ENCODE assay signal across 13 cellular contexts in genomic region chr3:136141296-136141785, GRCh38. TPM values are rescaled to one million over a fixed set of nuclear protein-coding genes. Genes with fewer than 3 reads are reported as not detected.
A peak's percentile ranks its signal among the peaks of the same experiment; 100 is the strongest.
DNase-seq lines count a peak whose midpoint lies in the region; ATAC-seq and TF ChIP-seq lines count a peak whose summit lies in the region.
"Had no signal": no experiment of that assay in that cellular context is flagged by ENCODE, and none has a peak within 500 bp of the region (broad histone marks: within the 10 kb centered on the region; RNA-seq: fewer than 3 reads in every experiment).

No MANE protein-coding gene starts in this region.

- no peaks in the 10 kb centered on the region for H3K9me3 Mint-ChIP-seq in activated naive CD8-positive, alpha-beta T cell treated with anti-CD3 and anti-CD28 coated beads, Interleukin-2, amount 10 ng/mL, durations not matched to agents 7 days and 5 days
- H3K9me3 Mint-ChIP-seq: T-helper 2 cell treated with Interferon-gamma antibody and Interleukin-4, amounts not matched to agents 5 μg/mL and 100 μg/mL, for 36 hours had no signal

- peak overlapping the region; percentile 2 for H3K27ac Mint-ChIP-seq in activated naive CD8-positive, alpha-beta T cell treated with anti-CD3 and anti-CD28 coated beads, Interleukin-2, amount 10 ng/mL, durations not matched to agents 7 days and 5 days
- H3K27ac Mint-ChIP-seq: T-helper 2 cell treated with Interferon-gamma antibody and Interleukin-4, amounts not matched to agents 5 μg/mL and 100 μg/mL, for 36 hours had no signal

- H3K36me3 ChIP-seq in left ventricle myocardium inferior (peaks cover 14% of the 10 kb centered on the region), lower lobe of right lung (peaks cover 11% of the 10 kb centered on the region)

- no peak for ATAC-seq in left ventricle myocardium superior
- no peak for ATAC-seq in activated naive CD8-positive, alpha-beta T cell treated with anti-CD3 and anti-CD28 coated beads, Interleukin-2, amount 10 ng/mL, durations not matched to agents 7 days and 5 days (ENCODE audit: low read depth)
- ATAC-seq in lower lobe of right lung: no peak
- ATAC-seq in GM21360 (IDR thresholded peaks at IDR 0.05; ENCODE audit: unreplicated experiment): no peak

- peaks cover 25% of the 10 kb centered on the region for H3K4me1 ChIP-seq in left ventricle myocardium inferior
- peaks cover 15% of the 10 kb centered on the region for H3K4me1 ChIP-seq in lower lobe of right lung

- DNase-seq in left ventricle myocardium inferior: no peak
- DNase-seq in left ventricle myocardium superior: no peak
- no peak for DNase-seq in activated naive CD8-positive, alpha-beta T cell treated with anti-CD3 and anti-CD28 coated beads, Interleukin-2, amount 10 ng/mL, durations not matched to agents 7 days and 5 days
- no peak for DNase-seq in lower lobe of right lung
- no peak for DNase-seq in 8988T
- no peak for DNase-seq in posterior vena cava (ENCODE audit: low spot score)
- DNase-seq in H4 (ENCODE audit: low spot score): no peak
- DNase-seq: dorsolateral prefrontal cortex, kidney glomerular epithelial cell, MG63, spleen had no signal

- intact Hi-C loops in left ventricle myocardium inferior (cut with micrococcal nuclease): no loop called here
- intact Hi-C loops in left ventricle myocardium superior (cut with micrococcal nuclease): no loop called here
- intact Hi-C loops in lower lobe of right lung (cut with DNase I): no loop called here
- intact Hi-C loops in posterior vena cava (cut with DNase I): no loop called here

- TF ChIP-seq CTCF in left ventricle myocardium inferior (IDR thresholded peaks at IDR 0.05; ENCODE audit: borderline replicate concordance): no peak
- TF ChIP-seq CTCF in lower lobe of right lung (IDR thresholded peaks at IDR 0.05): no peak

- H3K36me3 Mint-ChIP-seq in activated naive CD8-positive, alpha-beta T cell treated with anti-CD3 and anti-CD28 coated beads, Interleukin-2, amount 10 ng/mL, durations not matched to agents 7 days and 5 days: peaks cover 10% of the 10 kb centered on the region

- H3K27me3 Mint-ChIP-seq in activated naive CD8-positive, alpha-beta T cell treated with anti-CD3 and anti-CD28 coated beads, Interleukin-2, amount 10 ng/mL, durations not matched to agents 7 days and 5 days: no peaks in the 10 kb centered on the region

- H3K4me3 ChIP-seq in left ventricle myocardium inferior (no peak overlapping the region), lower lobe of right lung (no peak overlapping the region)
- H3K4me3 ChIP-seq: dorsolateral prefrontal cortex, MG63, spleen had no signal

- POLR2A ChIA-PET in activated naive CD8-positive, alpha-beta T cell treated with anti-CD3 and anti-CD28 coated beads, Interleukin-2, amount 10 ng/mL, durations not matched to agents 7 days and 5 days (lab: Charles Lee): no interaction called here

- H3K27ac ChIP-seq in left ventricle myocardium inferior (replicated peaks) (peak overlapping the region; percentile 27), lower lobe of right lung (peak overlapping the region; percentile 22)

- no peak overlapping the region for H3K4me3 Mint-ChIP-seq in activated naive CD8-positive, alpha-beta T cell treated with anti-CD3 and anti-CD28 coated beads, Interleukin-2, amount 10 ng/mL, durations not matched to agents 7 days and 5 days
- H3K4me3 Mint-ChIP-seq: T-helper 2 cell treated with Interferon-gamma antibody and Interleukin-4, amounts not matched to agents 5 μg/mL and 100 μg/mL, for 36 hours had no signal

- peaks cover 7% of the 10 kb centered on the region for H3K4me1 Mint-ChIP-seq in activated naive CD8-positive, alpha-beta T cell treated with anti-CD3 and anti-CD28 coated beads, Interleukin-2, amount 10 ng/mL, durations not matched to agents 7 days and 5 days

- H3K9me3 ChIP-seq in left ventricle myocardium inferior (replicated peaks) (no peaks in the 10 kb centered on the region), lower lobe of right lung (no peaks in the 10 kb centered on the region)
- H3K9me3 ChIP-seq: MG63, spleen had no signal

- no peaks in the 10 kb centered on the region for H3K27me3 ChIP-seq in left ventricle myocardium inferior (ENCODE audit: low read depth)
- no peaks in the 10 kb centered on the region for H3K27me3 ChIP-seq in lower lobe of right lung (ENCODE audit: low read depth)
- H3K27me3 ChIP-seq: dorsolateral prefrontal cortex, MG63, spleen had no signal

RNA-seq across cellular contexts. Expression of gene MSL2, which starts 54.8 kb away (rescaled TPM):
- total RNA-seq in left ventricle myocardium inferior: 19.0 TPM
- total RNA-seq in left ventricle myocardium superior: 23.2 TPM
- 10 to 100 TPM; 71.4 to 71.5 TPM for total RNA-seq in activated naive CD8-positive, alpha-beta T cell treated with anti-CD3 and anti-CD28 coated beads, Interleukin-2, amount 10 ng/mL, durations not matched to agents 7 days and 5 days
- total RNA-seq in lower lobe of right lung: 36.9 TPM
- 10 to 100 TPM; 22.8 to 23.0 TPM for total RNA-seq in posterior vena cava
- total RNA-seq in H4 (2014; rRNA removed; shearing (Covaris generic)): 12.7 and 38.6 TPM in 2 replicates
